In genomic region chr11:67640021-67640757, GRCh38 we compare ENCODE assay signal across 8 cellular contexts. TPM values are rescaled to one million over a fixed set of nuclear protein-coding genes. Genes with fewer than 3 reads are reported as not detected.
DNase-seq lines count a peak whose midpoint lies in the region; ATAC-seq and TF ChIP-seq lines count a peak whose summit lies in the region.

No MANE protein-coding gene starts in this region.

- no peak overlapping the region for H3T11ph ChIP-seq in H9 (ENCODE audit: low read length)

- H3K56ac ChIP-seq in H9 (ENCODE audit: insufficient read length, low read depth, low read length) = no peak overlapping the region

- H3K18ac ChIP-seq in H9 (ENCODE audit: insufficient read length, low read depth, low read length) = no peak overlapping the region

- H3K4me1 ChIP-seq in CD4-positive, CD25-positive, alpha-beta regulatory T cell (ENCODE audit: control insufficient read depth, insufficient read depth, low read length, poor library complexity, severe bottlenecking) = no peaks in the 10 kb centered on the region
- H3K4me1 ChIP-seq in H9 (ENCODE audit: insufficient read depth, low read length) (no peaks in the 10 kb centered on the region), RWPE2 (ENCODE audit: insufficient read depth, poor library complexity, severe bottlenecking) (no peaks in the 10 kb centered on the region), adipocyte (ENCODE audit: control insufficient read depth, insufficient read depth, low read length) (no peaks in the 10 kb centered on the region), left ventricle myocardium inferior (no peaks in the 10 kb centered on the region), gastrocnemius medialis (no peaks in the 10 kb centered on the region)

- ATAC-seq in CD4-positive, CD25-positive, alpha-beta regulatory T cell (ENCODE audit: low read depth in 2 of 2) = peak; percentile 63 to 64
- ATAC-seq in RWPE2 (ENCODE audit: low read depth) = peak; percentile 60; the same call in 2 of the 3 replicates
- peak; percentile 53 to 60 for ATAC-seq in gastrocnemius medialis
- no peak for ATAC-seq in GM21576 (IDR thresholded peaks at IDR 0.05; ENCODE audit: unreplicated experiment)

- H4K8ac ChIP-seq in H9 (replicated peaks; ENCODE audit: insufficient read length, low read depth, low read length) = no peak overlapping the region

- no peak overlapping the region for H2AK5ac ChIP-seq in H9 (ENCODE audit: insufficient read length, low read length)

- no peaks in the 10 kb centered on the region for H3K23me2 ChIP-seq in H9 (ENCODE audit: insufficient read length, low read depth, low read length, poor library complexity, severe bottlenecking)

- H3K9me3 Mint-ChIP-seq in CD4-positive, CD25-positive, alpha-beta regulatory T cell = no peaks in the 10 kb centered on the region
- peaks cover 0 to 4% of the 10 kb centered on the region in 2 experiments; a peak in 2 of 5 replicates for H3K9me3 Mint-ChIP-seq in H9

- no peak overlapping the region for H3K4me3 ChIP-seq in CD4-positive, CD25-positive, alpha-beta regulatory T cell (ENCODE audit: low read depth, low read length)
- H3K4me3 ChIP-seq in RWPE2 (ENCODE audit: severe bottlenecking) = no peak overlapping the region
- H3K4me3 ChIP-seq in adipocyte (ENCODE audit: low read length) = no peak overlapping the region
- H3K4me3 ChIP-seq in left ventricle myocardium inferior = no peak overlapping the region
- no peak overlapping the region for H3K4me3 ChIP-seq in gastrocnemius medialis

- TF ChIP-seq CTCF in H9 (conservative IDR thresholded peaks at IDR 0.05) = peak; percentile 84
- peak; percentile 51 for TF ChIP-seq CTCF in RWPE2 (IDR thresholded peaks at IDR 0.05; ENCODE audit: poor library complexity, severe bottlenecking)
- peak; percentile 67 for TF ChIP-seq CTCF in left ventricle myocardium inferior (IDR thresholded peaks at IDR 0.05; ENCODE audit: borderline replicate concordance)
- TF ChIP-seq CTCF in gastrocnemius medialis (IDR thresholded peaks at IDR 0.05 in 4 of 5, conservative IDR thresholded peaks at IDR 0.05 in 1 of 5) = peak in 3 of 5 experiments; percentile 44 to 57 (median 55)

- H3K4me3 Mint-ChIP-seq in CD4-positive, CD25-positive, alpha-beta regulatory T cell = no peak overlapping the region
- no peak overlapping the region for H3K4me3 Mint-ChIP-seq in H9

- H3K9ac ChIP-seq in H9 (ENCODE audit: extremely low read depth, insufficient read length, low read length) (no peak overlapping the region), adipocyte (ENCODE audit: low read length) (no peak overlapping the region)

- intact Hi-C loops in left ventricle myocardium inferior (cut with micrococcal nuclease) (no loop called here), gastrocnemius medialis (cut with DNase I; ENCODE audit: low total_unique reads) (loop anchor here (10.0 kb wide), 1 partner anchor 65 kb away; no protein-coding TSS in a partner anchor)

- TF ChIP-seq POLR2A in gastrocnemius medialis (IDR thresholded peaks at IDR 0.05) = no peak

- no peak overlapping the region for H3K27ac Mint-ChIP-seq in CD4-positive, CD25-positive, alpha-beta regulatory T cell
- H3K27ac Mint-ChIP-seq in H9 = no peak overlapping the region; a peak in 1 of 7 replicates

- no peak overlapping the region for H4K91ac ChIP-seq in H9 (ENCODE audit: insufficient read length, low read depth, low read length)

- peak in 2 of 3 donors; percentile 49 to 59 for DNase-seq in CD4-positive, CD25-positive, alpha-beta regulatory T cell
- DNase-seq in H9 (peak; percentile 84), RWPE2 (ENCODE audit: low spot score) (peak; percentile 60), adipocyte (ENCODE audit: low read depth) (peak; percentile 76), left ventricle myocardium inferior (no peak), gastrocnemius medialis (peak in 1 of 2 donors; percentile 53), putamen (ENCODE audit: low spot score) (no peak)

- peaks cover 0 to 7% (median 0%) of the 10 kb centered on the region in 4 donors for H3K4me1 Mint-ChIP-seq in CD4-positive, CD25-positive, alpha-beta regulatory T cell
- H3K4me1 Mint-ChIP-seq in H9 = peaks cover 6 to 9% of the 10 kb centered on the region in 2 experiments; a peak in 3 of 4 replicates

- H3K36me3 ChIP-seq in CD4-positive, CD25-positive, alpha-beta regulatory T cell (ENCODE audit: control insufficient read depth, insufficient read depth, low read length) = no peaks in the 10 kb centered on the region
- H3K36me3 ChIP-seq in RWPE2 (ENCODE audit: low read depth) (no peaks in the 10 kb centered on the region), adipocyte (ENCODE audit: control insufficient read depth, insufficient read depth, low read length, severe bottlenecking) (no peaks in the 10 kb centered on the region), left ventricle myocardium inferior (no peaks in the 10 kb centered on the region), gastrocnemius medialis (no peaks in the 10 kb centered on the region)

- WGBS in H9 (ENCODE audit: extremely low coverage, insufficient read length, low lambda C conversion rate) = no CpG with 5 or more reads among the region's 23 CpGs

- H2BK120ac ChIP-seq in H9 (ENCODE audit: low read depth, low read length, poor library complexity, severe bottlenecking) = no peak overlapping the region

- H4K5ac ChIP-seq in H9 (ENCODE audit: insufficient read length, low read depth, low read length) = no peak overlapping the region

- in situ Hi-C loops in gastrocnemius medialis (cut with MboI; ENCODE audit: low sequenced_read_pairs in 4 of 4) = no loop called here

- H2BK20ac ChIP-seq in H9 (ENCODE audit: low read depth, low read length, poor library complexity, severe bottlenecking) = no peak overlapping the region

- no peaks in the 10 kb centered on the region for H4K20me1 ChIP-seq in H9 (ENCODE audit: control insufficient read depth, insufficient read depth, insufficient read length)

- no peaks in the 10 kb centered on the region for H3K9me3 ChIP-seq in CD4-positive, CD25-positive, alpha-beta regulatory T cell (ENCODE audit: control insufficient read depth in 2 of 2, low read length in 2 of 2)
- no peaks in the 10 kb centered on the region for H3K9me3 ChIP-seq in H9 (ENCODE audit: control insufficient read depth, low read depth, low read length)
- no peaks in the 10 kb centered on the region for H3K9me3 ChIP-seq in RWPE2 (ENCODE audit: severe bottlenecking)
- no peaks in the 10 kb centered on the region for H3K9me3 ChIP-seq in adipocyte (ENCODE audit: control insufficient read depth, low read length)
- peaks cover 7% of the 10 kb centered on the region for H3K9me3 ChIP-seq in left ventricle myocardium inferior (replicated peaks)
- H3K9me3 ChIP-seq in gastrocnemius medialis = no peaks in the 10 kb centered on the region

- no peak overlapping the region for H3K27ac ChIP-seq in CD4-positive, CD25-positive, alpha-beta regulatory T cell (ENCODE audit: insufficient read depth, low read length, poor library complexity, severe bottlenecking)
- H3K27ac ChIP-seq in H9 (ENCODE audit: insufficient read length, low read depth, low read length) = no peak overlapping the region
- H3K27ac ChIP-seq in RWPE2 (ENCODE audit: poor library complexity, severe bottlenecking) = no peak overlapping the region
- H3K27ac ChIP-seq in left ventricle myocardium inferior (replicated peaks) = no peak overlapping the region
- H3K27ac ChIP-seq in gastrocnemius medialis = no peak overlapping the region

- H3K36me3 Mint-ChIP-seq in CD4-positive, CD25-positive, alpha-beta regulatory T cell = no peaks in the 10 kb centered on the region
- H3K36me3 Mint-ChIP-seq in H9 (ENCODE audit: insufficient read depth in 1 of 3, low read depth in 3 of 3) = no peaks in the 10 kb centered on the region; a peak in 1 of 7 replicates

- H3K14ac ChIP-seq in H9 (ENCODE audit: insufficient read depth, low read length) = no peak overlapping the region; the same call in 1 of the 2 replicates

- H3K4ac ChIP-seq in H9 (ENCODE audit: low read depth, low read length) = no peak overlapping the region

- H3K79me2 ChIP-seq in H9 (ENCODE audit: insufficient read depth, low read length) = no peaks in the 10 kb centered on the region

- H2BK5ac ChIP-seq in H9 (ENCODE audit: insufficient read length, low read length) = no peak overlapping the region

- H3K27me3 Mint-ChIP-seq in CD4-positive, CD25-positive, alpha-beta regulatory T cell = peaks cover 4% of the 10 kb centered on the region
- H3K27me3 Mint-ChIP-seq in H9 (ENCODE audit: low read depth) = peaks cover 52% of the 10 kb centered on the region

- H2AFZ ChIP-seq in H9 (ENCODE audit: low read length) = no peak overlapping the region

- H2BK12ac ChIP-seq in H9 (ENCODE audit: insufficient read length, low read depth, low read length) = no peak overlapping the region

- no peak overlapping the region for H3K23ac ChIP-seq in H9 (ENCODE audit: insufficient read length, low read depth, low read length)

- H3K4me2 ChIP-seq in H9 (ENCODE audit: insufficient read depth, insufficient read length, low read length) = no peak overlapping the region

- H3K79me1 ChIP-seq in H9 (ENCODE audit: insufficient read depth, low read depth, low read length, poor library complexity, severe bottlenecking) = no peaks in the 10 kb centered on the region

- H3K27me3 ChIP-seq in CD4-positive, CD25-positive, alpha-beta regulatory T cell (ENCODE audit: control insufficient read depth, insufficient read depth, low read length) = no peaks in the 10 kb centered on the region
- H3K27me3 ChIP-seq in H9 (ENCODE audit: insufficient read depth, low read length) (peaks cover 7% of the 10 kb centered on the region; the same call in 1 of the 2 replicates), RWPE2 (ENCODE audit: insufficient read depth, poor library complexity, severe bottlenecking) (no peaks in the 10 kb centered on the region), adipocyte (replicated peaks; ENCODE audit: control insufficient read depth, insufficient read depth, low read length) (peaks cover 34% of the 10 kb centered on the region), left ventricle myocardium inferior (ENCODE audit: low read depth) (peaks cover 32% of the 10 kb centered on the region), gastrocnemius medialis (peaks cover 6 to 15% (median 9%) of the 10 kb centered on the region in 3 donors)

- no peak overlapping the region for H2BK15ac ChIP-seq in H9 (ENCODE audit: low read depth, low read length)

RNA-seq across cellular contexts. Expression of gene TBX10, which starts 0.6 kb away (rescaled TPM):
- total RNA-seq in CD4-positive, CD25-positive, alpha-beta regulatory T cell = not detected
- not detected for polyA plus RNA-seq in CD4-positive, CD25-positive, alpha-beta regulatory T cell
- not detected in 2 replicates for total RNA-seq in H9 (2021)
- 0.14 TPM for total RNA-seq in left ventricle myocardium inferior
- not detected for total RNA-seq in gastrocnemius medialis

RNA-seq across cellular contexts. Expression of gene ACY3, which starts 10.3 kb away (rescaled TPM):
- total RNA-seq in CD4-positive, CD25-positive, alpha-beta regulatory T cell = 0.57 TPM
- polyA plus RNA-seq in CD4-positive, CD25-positive, alpha-beta regulatory T cell = 1 to 10 TPM in 1 of 4 donors, under 1 TPM in 2, not detected in 1; 0.37 to 1.1 (median 0.59) TPM
- total RNA-seq in H9 (2021) (not detected in 2 replicates), left ventricle myocardium inferior (not detected), gastrocnemius medialis (not detected)

RNA-seq across cellular contexts. Expression of gene NUDT8, which starts 10.5 kb away (rescaled TPM):
- total RNA-seq in CD4-positive, CD25-positive, alpha-beta regulatory T cell = 1.9 TPM
- polyA plus RNA-seq in CD4-positive, CD25-positive, alpha-beta regulatory T cell = 1 to 10 TPM; 1.2 to 3.7 (median 2.6) TPM
- total RNA-seq in H9 (2021) (6.5 and 6.8 TPM in 2 replicates), left ventricle myocardium inferior (102 TPM), gastrocnemius medialis (10 to 100 TPM; 23.3 to 42.4 (median 36.2) TPM)

RNA-seq across cellular contexts. Expression of gene NDUFV1, which starts 33.5 kb away (rescaled TPM):
- 204 TPM for total RNA-seq in CD4-positive, CD25-positive, alpha-beta regulatory T cell
- polyA plus RNA-seq in CD4-positive, CD25-positive, alpha-beta regulatory T cell = 100 to 1,000 TPM; 101 to 128 (median 113) TPM
- total RNA-seq in H9 (2021) = 152 and 154 TPM in 2 replicates
- 640 TPM for total RNA-seq in left ventricle myocardium inferior
- 100 to 1,000 TPM; 306 to 608 (median 365) TPM for total RNA-seq in gastrocnemius medialis

RNA-seq across cellular contexts. Expression of gene ALDH3B2, which starts 34.2 kb away (rescaled TPM):
- not detected for total RNA-seq in CD4-positive, CD25-positive, alpha-beta regulatory T cell
- polyA plus RNA-seq in CD4-positive, CD25-positive, alpha-beta regulatory T cell = not detected
- not detected in 2 replicates for total RNA-seq in H9 (2021)
- not detected for total RNA-seq in left ventricle myocardium inferior
- total RNA-seq in gastrocnemius medialis = not detected

Comparison
In these comparisons a context has a peak if more than half of its experiments do, and no peak if none do; other contexts are left out.
1. DNase-seq: peak in CD4-positive, CD25-positive, alpha-beta regulatory T cell (2 of 3), H9 (single experiment), RWPE2 (single experiment) and adipocyte (single experiment); none in left ventricle myocardium inferior (single experiment) and putamen (single experiment).
2. Peak in every context shown above with its lines, with median percentiles within 50 percentile points of each other: CTCF ChIP-seq.